9 cellular contexts compared by ENCODE assay signal in genomic region chr9:104747245-104747564, GRCh38. TPM values are rescaled to one million over a fixed set of nuclear protein-coding genes. Genes with fewer than 3 reads are reported as not detected.
DNase-seq lines count a peak whose midpoint lies in the region; ATAC-seq, FAIRE-seq and TF ChIP-seq lines count a peak whose summit lies in the region.
"Had no signal": no experiment of that assay in that cellular context is flagged by ENCODE, and none has a peak within 500 bp of the region (broad histone marks: within the 10 kb centered on the region; RNA-seq: fewer than 3 reads in every experiment).

No MANE protein-coding gene starts in this region.

- peaks cover 21% of the 10 kb centered on the region for H3K4me1 ChIP-seq in mononuclear cell (ENCODE audit: insufficient read depth, low read length)

- no peaks in the 10 kb centered on the region for H3K36me3 ChIP-seq in bronchial epithelial cell (ENCODE audit: control insufficient read depth, insufficient read depth, low read length)

- TF ChIP-seq CTCF in AG04450 (IDR thresholded peaks at IDR 0.05; ENCODE audit: low read depth, low read length) (no peak), bronchial epithelial cell (IDR thresholded peaks at IDR 0.05; ENCODE audit: insufficient read depth, low read length, severe bottlenecking) (no peak)

- DNase-seq in AG04450 (ENCODE audit: low read depth, low spot score) (no peak), bronchial epithelial cell (ENCODE audit: low read depth) (no peak), middle frontal gyrus (ENCODE audit: extremely low spot score, low spot score) (no peak), dedifferentiated amniotic fluid mesenchymal stem cell (ENCODE audit: extremely low spot score) (no peak), NCI-H2029 (lab: John Stamatoyannopoulos, UW) (no peak), NCI-H2081 treated with DMSO at 0.1 percent for 48 hours (lab: John Stamatoyannopoulos, UW) (no peak)

- peak overlapping the region; percentile 78 for H3K4me3 ChIP-seq in AG04450 (ENCODE audit: low read depth, low read length)
- peak overlapping the region; percentile 79 for H3K4me3 ChIP-seq in bronchial epithelial cell (ENCODE audit: low read depth, low read length)
- H3K4me3 ChIP-seq in mononuclear cell (ENCODE audit: low read length): peak overlapping the region; percentile 73

- no peak overlapping the region for H3K27ac ChIP-seq in AG04450 (ENCODE audit: low read depth, low read length)

- FAIRE-seq in bronchial epithelial cell (lab: Jason Lieb, UNC): no peak

- POLR2A ChIA-PET in AG04450 (lab: Yijun Ruan, JAX): interaction anchor here (0.6 kb wide), 1 partner anchor 379 kb away, joined by 4 read pairs; no protein-coding TSS in a partner anchor

- ATAC-seq in HG03175 (IDR thresholded peaks at IDR 0.05; ENCODE audit: unreplicated experiment): peak; percentile 23

- CTCF ChIA-PET in AG04450 (lab: Charles Lee): no interaction called here

- H3K9me3 ChIP-seq in AG04450 (ENCODE audit: control insufficient read depth, insufficient read depth, low read length) (no peaks in the 10 kb centered on the region; the same call in 1 of the 2 replicates), mononuclear cell (ENCODE audit: low read depth, low read length) (no peaks in the 10 kb centered on the region)

- H3K27me3 ChIP-seq in AG04450 (ENCODE audit: control insufficient read depth, insufficient read depth, low read length): no peaks in the 10 kb centered on the region
- H3K27me3 ChIP-seq in bronchial epithelial cell (ENCODE audit: control insufficient read depth, insufficient read depth, low read length): no peaks in the 10 kb centered on the region
- no peaks in the 10 kb centered on the region for H3K27me3 ChIP-seq in mononuclear cell (ENCODE audit: insufficient read depth, low read length)

RNA-seq across cellular contexts. Expression of gene NIPSNAP3A, which starts 0.3 kb away (rescaled TPM):
- polyA plus RNA-seq in AG04450 (2011; rRNA removed): 30.5 and 42.5 TPM in 2 replicates
- 6.4 and 8.6 TPM in 2 replicates for polyA minus RNA-seq in AG04450 (2011; rRNA and poly(A)+ RNA removed)
- total RNA-seq in bronchial epithelial cell: 26.9 and 30.6 TPM in 2 replicates
- 21.6 TPM for total RNA-seq in mononuclear cell

RNA-seq across cellular contexts. Expression of gene NIPSNAP3B, which starts 16.7 kb away (rescaled TPM):
- 1.4 and 1.8 TPM in 2 replicates for polyA plus RNA-seq in AG04450 (2011; rRNA removed)
- polyA minus RNA-seq in AG04450 (2011; rRNA and poly(A)+ RNA removed): 0.43 and 0.64 TPM in 2 replicates
- total RNA-seq in bronchial epithelial cell: 0.26 and 0.51 TPM in 2 replicates
- total RNA-seq in mononuclear cell: 0.73 TPM

RNA-seq across cellular contexts. Expression of gene OR13D1, which starts 52.9 kb away (rescaled TPM):
- polyA plus RNA-seq in AG04450 (2011; rRNA removed): not detected in 2 replicates
- polyA minus RNA-seq in AG04450 (2011; rRNA and poly(A)+ RNA removed): not detected in 2 replicates
- not detected in 2 replicates for total RNA-seq in bronchial epithelial cell
- total RNA-seq in mononuclear cell: 0.21 TPM
- total RNA-seq: lung microvascular endothelial cell had no signal
